ENCODE assay signal across 19 cellular contexts in the genomic region with DNA sequence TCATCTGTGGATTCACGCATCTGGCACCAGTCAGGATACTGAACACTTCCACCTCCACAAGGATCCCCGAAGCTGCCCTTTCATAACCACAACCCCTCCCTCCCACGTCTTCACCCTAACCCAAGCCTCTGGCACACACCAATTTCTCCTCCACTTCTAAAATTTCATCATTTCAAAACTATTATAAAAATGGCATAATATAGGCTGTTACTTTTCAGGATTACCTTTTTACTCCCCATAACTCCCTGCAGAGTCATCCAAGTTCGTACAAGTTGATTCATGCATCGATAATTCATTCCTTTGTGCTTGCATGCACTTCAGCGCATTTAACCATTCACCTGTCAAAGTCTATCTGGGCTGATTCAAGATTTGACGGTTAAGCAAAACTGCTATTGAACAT. TPM values are rescaled to one million over a fixed set of nuclear protein-coding genes. Genes with fewer than 3 reads are reported as not detected.
DNase-seq lines count a peak whose midpoint lies in the region; TF ChIP-seq lines count a peak whose summit lies in the region.
"Had no signal": no experiment of that assay in that cellular context is flagged by ENCODE, and none has a peak within 500 bp of the region (broad histone marks: within the 10 kb centered on the region; RNA-seq: fewer than 3 reads in every experiment).

No MANE protein-coding gene starts in this region.

- no peaks in the 10 kb centered on the region for H3K4me1 ChIP-seq in prostate gland (replicated peaks)
- H3K4me1 ChIP-seq: SJCRH30 had no signal

- H3K27me3 Mint-ChIP-seq in activated CD4-positive, alpha-beta T cell treated with anti-CD3 and anti-CD28 coated beads, Interleukin-2, amount 10 ng/mL, durations not matched to agents 24 days and 14 days: peaks cover 21% of the 10 kb centered on the region

- TF ChIP-seq POLR2A in prostate gland (IDR thresholded peaks at IDR 0.05): no peak

- WGBS in prostate gland: 38% methylated on average over 7 of the region's 7 CpGs

- H3K4me3 ChIP-seq in epithelial cell of esophagus (ENCODE audit: low read length): no peak overlapping the region
- H3K4me3 ChIP-seq in retinal pigment epithelial cell (ENCODE audit: low read length): no peak overlapping the region
- H3K4me3 ChIP-seq in prostate gland: no peak overlapping the region
- H3K4me3 ChIP-seq: BLaER1 treated with 17β-estradiol and CSF1 and Interleukin-3, amounts not matched to agents 10 nM and 100 nM; SJCRH30 had no signal

- peak; percentile 49 for DNase-seq in activated CD4-positive, alpha-beta T cell treated with anti-CD3 and anti-CD28 coated beads, Interleukin-2, amount 10 ng/mL, durations not matched to agents 24 days and 14 days
- no peak for DNase-seq in activated CD4-positive, alpha-beta T cell treated with anti-CD3 and anti-CD28 coated beads, Interleukin-2, amount 50 U/mL, for 4 hours
- DNase-seq in NCI-H2171 treated with DMSO at 0.1 percent for 48 hours (lab: John Stamatoyannopoulos, UW) (peak; percentile 52), epithelial cell of esophagus (ENCODE audit: low read depth) (peak; percentile 83), retinal pigment epithelial cell (ENCODE audit: low read depth) (peak; percentile 55), ACHN (no peak), prostate gland (ENCODE audit: low spot score) (no peak), DMS79 treated with DMSO at 0.1 percent for 48 hours (lab: John Stamatoyannopoulos, UW) (no peak)
- DNase-seq: CD8-positive, alpha-beta memory T cell; DND-41; GOT3; NCI-H1105; NCI-H1694 treated with DMSO at 0.1 percent for 48 hours; NCI-H446 treated with DMSO at 0.1 percent for 48 hours; NCI-H748 treated with DMSO at 0.1 percent for 48 hours; RPMI8226; SJCRH30 had no signal

- peaks cover 44% of the 10 kb centered on the region for H3K4me1 Mint-ChIP-seq in activated CD4-positive, alpha-beta T cell treated with anti-CD3 and anti-CD28 coated beads, Interleukin-2, amount 10 ng/mL, durations not matched to agents 24 days and 14 days

- peaks cover 10% of the 10 kb centered on the region for H3K9me3 Mint-ChIP-seq in activated CD4-positive, alpha-beta T cell treated with anti-CD3 and anti-CD28 coated beads, Interleukin-2, amount 10 ng/mL, durations not matched to agents 24 days and 14 days
- H3K9me3 Mint-ChIP-seq: CD8-positive, alpha-beta memory T cell had no signal

- TF ChIP-seq CTCF in epithelial cell of esophagus (IDR thresholded peaks at IDR 0.05; ENCODE audit: insufficient read depth, low read depth, low read length, missing control alignments): no peak
- TF ChIP-seq CTCF in retinal pigment epithelial cell (conservative IDR thresholded peaks at IDR 0.05; ENCODE audit: low read depth, low read length): no peak
- no peak for TF ChIP-seq CTCF in prostate gland (IDR thresholded peaks at IDR 0.05)

- H3K27ac ChIP-seq in prostate gland: no peak overlapping the region
- H3K27ac ChIP-seq: BLaER1 treated with 17β-estradiol and CSF1 and Interleukin-3, amounts not matched to agents 10 nM and 100 nM; SJCRH30 had no signal

- H3K36me3 Mint-ChIP-seq in activated CD4-positive, alpha-beta T cell treated with anti-CD3 and anti-CD28 coated beads, Interleukin-2, amount 10 ng/mL, durations not matched to agents 24 days and 14 days (ENCODE audit: low read depth): no peaks in the 10 kb centered on the region

- intact Hi-C loops in activated CD4-positive, alpha-beta T cell treated with anti-CD3 and anti-CD28 coated beads, Interleukin-2, amount 10 ng/mL, durations not matched to agents 24 days and 14 days (cut with micrococcal nuclease): no loop called here
- intact Hi-C loops in prostate gland (cut with DNase I): no loop called here

- in situ Hi-C loops in ACHN (cut with HindIII; ENCODE audit: low pct_ligation_motif_present, low pct_unique_long_range_greater_than_20kb, low sequenced_read_pairs): no loop called here

- peak overlapping the region; percentile 18 for H3K4me3 Mint-ChIP-seq in activated CD4-positive, alpha-beta T cell treated with anti-CD3 and anti-CD28 coated beads, Interleukin-2, amount 10 ng/mL, durations not matched to agents 24 days and 14 days
- H3K4me3 Mint-ChIP-seq: CD8-positive, alpha-beta memory T cell had no signal

- H3K27me3 ChIP-seq in prostate gland (replicated peaks; ENCODE audit: insufficient read depth): no peaks in the 10 kb centered on the region
- H3K27me3 ChIP-seq: BLaER1 treated with 17β-estradiol and CSF1 and Interleukin-3, amounts not matched to agents 10 nM and 100 nM; SJCRH30 had no signal

- no peak overlapping the region for H3K27ac Mint-ChIP-seq in activated CD4-positive, alpha-beta T cell treated with anti-CD3 and anti-CD28 coated beads, Interleukin-2, amount 10 ng/mL, durations not matched to agents 24 days and 14 days

- H3K36me3 ChIP-seq in prostate gland: no peaks in the 10 kb centered on the region
- H3K36me3 ChIP-seq: BLaER1 treated with 17β-estradiol and CSF1 and Interleukin-3, amounts not matched to agents 10 nM and 100 nM; SJCRH30 had no signal

- H3K9me3 ChIP-seq in prostate gland: no peaks in the 10 kb centered on the region
- H3K9me3 ChIP-seq: SJCRH30 had no signal

RNA-seq across cellular contexts. Expression of a gene that starts 30.6 kb away (rescaled TPM):
- 1.2 TPM in 2 replicates for total RNA-seq in activated CD4-positive, alpha-beta T cell treated with anti-CD3 and anti-CD28 coated beads, Interleukin-2, amount 10 ng/mL, durations not matched to agents 24 days and 14 days
- total RNA-seq in prostate gland: 1 to 10 TPM; 1.5 to 7.0 TPM
- total RNA-seq: A172, SJCRH30 had no signal

Comparison
In these comparisons a context has a peak if more than half of its experiments do, and no peak if none do; other contexts are left out.
1. DNase-seq: peak in activated CD4-positive, alpha-beta T cell treated with anti-CD3 and anti-CD28 coated beads, Interleukin-2, amount 10 ng/mL, durations not matched to agents 24 days and 14 days (single experiment), NCI-H2171 treated with DMSO at 0.1 percent for 48 hours (single experiment), epithelial cell of esophagus (single experiment) and retinal pigment epithelial cell (single experiment); none in activated CD4-positive, alpha-beta T cell treated with anti-CD3 and anti-CD28 coated beads, Interleukin-2, amount 50 U/mL, for 4 hours (0 of 2), ACHN (single experiment), prostate gland (single experiment) and DMS79 treated with DMSO at 0.1 percent for 48 hours (single experiment).